8 cellular contexts compared by ENCODE assay signal in the genomic region with DNA sequence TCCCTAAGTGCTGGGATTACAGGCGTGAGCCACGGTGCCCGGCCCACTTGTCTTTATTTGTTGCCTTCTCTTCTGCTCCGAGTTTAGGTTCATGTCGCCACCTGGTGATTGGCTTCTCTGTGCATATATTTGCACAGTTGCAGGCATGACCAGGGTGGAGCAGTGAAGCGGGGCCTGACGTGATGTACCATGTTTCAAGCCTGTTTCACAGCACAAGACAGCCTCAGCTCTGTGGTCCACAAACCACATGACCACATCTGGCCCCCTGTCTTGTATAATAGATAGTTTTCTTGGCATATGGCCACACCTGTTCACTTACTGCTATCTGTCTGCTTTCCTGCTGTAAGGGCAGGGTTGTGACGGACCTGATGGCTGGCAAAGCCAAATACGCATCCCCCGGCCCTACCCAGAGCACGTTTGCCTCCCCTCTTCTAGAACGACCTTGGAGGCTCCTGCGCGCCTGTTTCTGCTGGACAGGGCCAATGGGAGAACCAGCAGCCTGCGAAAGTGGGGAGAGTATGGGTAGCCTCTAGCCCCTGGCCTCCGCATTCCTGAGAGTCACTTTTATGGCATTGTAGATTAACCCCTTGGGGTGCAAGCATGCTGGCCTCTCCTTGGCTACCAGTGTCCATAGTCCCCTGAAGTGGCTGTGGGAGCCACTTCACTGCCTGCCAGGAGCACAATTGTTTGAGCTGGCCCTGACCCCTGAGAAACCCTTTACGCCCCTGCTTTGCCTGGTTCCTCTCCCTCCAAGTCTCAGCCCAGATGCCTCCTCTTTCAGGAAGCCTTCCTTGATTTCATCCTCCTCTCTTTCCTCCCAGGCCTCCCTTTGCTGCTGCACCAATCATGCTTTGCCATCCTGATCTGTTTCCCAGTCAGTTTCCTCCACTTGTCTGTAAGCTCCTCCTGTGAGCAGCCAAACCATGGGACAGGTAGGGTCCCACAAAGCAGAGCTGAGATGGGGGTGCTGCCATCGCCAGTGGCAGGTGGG. TPM values are rescaled to one million over a fixed set of nuclear protein-coding genes. Genes with fewer than 3 reads are reported as not detected.
A peak's percentile ranks its signal among the peaks of the same experiment; 100 is the strongest.
DNase-seq lines count a peak whose midpoint lies in the region; ATAC-seq, FAIRE-seq and TF ChIP-seq lines count a peak whose summit lies in the region.

No MANE protein-coding gene starts in this region.

- no peaks in the 10 kb centered on the region for H3K36me3 ChIP-seq in bronchial epithelial cell (ENCODE audit: control insufficient read depth, insufficient read depth, low read length)

- no peaks in the 10 kb centered on the region for H3K27me3 Mint-ChIP-seq in activated CD4-positive, alpha-beta T cell treated with anti-CD3 and anti-CD28 coated beads for 36 hours

- peaks cover 1% of the 10 kb centered on the region for H3K27me3 ChIP-seq in bronchial epithelial cell (ENCODE audit: control insufficient read depth, insufficient read depth, low read length)

- no peak overlapping the region for H3K4me3 Mint-ChIP-seq in activated CD4-positive, alpha-beta T cell treated with anti-CD3 and anti-CD28 coated beads for 36 hours

- H3K36me3 Mint-ChIP-seq in activated CD4-positive, alpha-beta T cell treated with anti-CD3 and anti-CD28 coated beads for 36 hours (ENCODE audit: low read depth): no peaks in the 10 kb centered on the region

- intact Hi-C loops in activated CD4-positive, alpha-beta T cell treated with anti-CD3 and anti-CD28 coated beads for 36 hours (cut with DNase I, micrococcal nuclease): no loop called here

- CTCF ChIA-PET in activated CD4-positive, alpha-beta T cell treated with anti-CD3 and anti-CD28 coated beads for 36 hours (lab: Charles Lee): interaction anchor here (0.7 to 2.7 kb wide), 4 partner anchors 15 to 25 kb away, joined by 3 to 14 read pairs (median 6); no protein-coding TSS in a partner anchor

- H3K4me1 Mint-ChIP-seq in activated CD4-positive, alpha-beta T cell treated with anti-CD3 and anti-CD28 coated beads for 36 hours: peaks cover 2% of the 10 kb centered on the region

- no peaks in the 10 kb centered on the region for H3K9me3 Mint-ChIP-seq in activated CD4-positive, alpha-beta T cell treated with anti-CD3 and anti-CD28 coated beads for 36 hours (ENCODE audit: low read depth)

- TF ChIP-seq CTCF in bronchial epithelial cell (IDR thresholded peaks at IDR 0.05; ENCODE audit: insufficient read depth, low read length, severe bottlenecking): peak; percentile 50

- FAIRE-seq in bronchial epithelial cell (lab: Jason Lieb, UNC): peak; percentile 98

- POLR2A ChIA-PET in activated CD4-positive, alpha-beta T cell treated with anti-CD3 and anti-CD28 coated beads for 36 hours (lab: Charles Lee): no interaction called here

- no peak overlapping the region for H3K4me3 ChIP-seq in bronchial epithelial cell (ENCODE audit: low read depth, low read length)

- DNase-seq in activated CD4-positive, alpha-beta T cell treated with anti-CD3 and anti-CD28 coated beads for 36 hours: peak; percentile 60
- DNase-seq in activated CD4-positive, alpha-beta T cell treated with anti-CD3 and anti-CD28 coated beads, Interleukin-2, amount 50 U/mL, for 4 hours: no peak
- DNase-seq in NCI-H748 treated with DMSO at 0.1 percent for 48 hours (lab: John Stamatoyannopoulos, UW) (peak; percentile 27), bronchial epithelial cell (ENCODE audit: low read depth) (peak; percentile 80), myocyte (ENCODE audit: low read depth) (peak; percentile 43), LoVo (ENCODE audit: low spot score) (no peak)

- ATAC-seq in activated CD4-positive, alpha-beta T cell treated with anti-CD3 and anti-CD28 coated beads for 36 hours: peak; percentile 68
- peak; percentile 81 for ATAC-seq in GM21360 (IDR thresholded peaks at IDR 0.05; ENCODE audit: unreplicated experiment)
- peak; percentile 88 for ATAC-seq in HG03460 (IDR thresholded peaks at IDR 0.05; ENCODE audit: unreplicated experiment)

- H3K27ac Mint-ChIP-seq in activated CD4-positive, alpha-beta T cell treated with anti-CD3 and anti-CD28 coated beads for 36 hours: no peak overlapping the region

RNA-seq across cellular contexts. Expression of a gene that starts 6.0 kb away (rescaled TPM):
- 10 to 100 TPM; 11.1 to 18.3 TPM for total RNA-seq in activated CD4-positive, alpha-beta T cell treated with anti-CD3 and anti-CD28 coated beads for 36 hours
- 32.1 and 33.5 TPM in 2 replicates for total RNA-seq in bronchial epithelial cell
- total RNA-seq in myocyte: 0.68 and 0.94 TPM in 2 replicates
- 0.29 TPM for polyA plus RNA-seq in myocyte (2012)

RNA-seq across cellular contexts. Expression of a gene that starts 34.4 kb away (rescaled TPM):
- total RNA-seq in activated CD4-positive, alpha-beta T cell treated with anti-CD3 and anti-CD28 coated beads for 36 hours: under 1 TPM; 0.58 to 0.64 TPM
- total RNA-seq in bronchial epithelial cell: 1.1 and 2.8 TPM in 2 replicates
- 4.0 and 5.6 TPM in 2 replicates for total RNA-seq in myocyte
- 7.4 TPM for polyA plus RNA-seq in myocyte (2012)

Comparison
In these comparisons a context has a peak if more than half of its experiments do, and no peak if none do; other contexts are left out.
1. DNase-seq: peak in activated CD4-positive, alpha-beta T cell treated with anti-CD3 and anti-CD28 coated beads for 36 hours (single experiment), NCI-H748 treated with DMSO at 0.1 percent for 48 hours (single experiment), bronchial epithelial cell (single experiment) and myocyte (single experiment); none in activated CD4-positive, alpha-beta T cell treated with anti-CD3 and anti-CD28 coated beads, Interleukin-2, amount 50 U/mL, for 4 hours (0 of 2) and LoVo (single experiment).
2. Peak in every context shown above with its lines, with median percentiles within 50 percentile points of each other: ATAC-seq.